15 cellular contexts compared by ENCODE assay signal in the genomic region with DNA sequence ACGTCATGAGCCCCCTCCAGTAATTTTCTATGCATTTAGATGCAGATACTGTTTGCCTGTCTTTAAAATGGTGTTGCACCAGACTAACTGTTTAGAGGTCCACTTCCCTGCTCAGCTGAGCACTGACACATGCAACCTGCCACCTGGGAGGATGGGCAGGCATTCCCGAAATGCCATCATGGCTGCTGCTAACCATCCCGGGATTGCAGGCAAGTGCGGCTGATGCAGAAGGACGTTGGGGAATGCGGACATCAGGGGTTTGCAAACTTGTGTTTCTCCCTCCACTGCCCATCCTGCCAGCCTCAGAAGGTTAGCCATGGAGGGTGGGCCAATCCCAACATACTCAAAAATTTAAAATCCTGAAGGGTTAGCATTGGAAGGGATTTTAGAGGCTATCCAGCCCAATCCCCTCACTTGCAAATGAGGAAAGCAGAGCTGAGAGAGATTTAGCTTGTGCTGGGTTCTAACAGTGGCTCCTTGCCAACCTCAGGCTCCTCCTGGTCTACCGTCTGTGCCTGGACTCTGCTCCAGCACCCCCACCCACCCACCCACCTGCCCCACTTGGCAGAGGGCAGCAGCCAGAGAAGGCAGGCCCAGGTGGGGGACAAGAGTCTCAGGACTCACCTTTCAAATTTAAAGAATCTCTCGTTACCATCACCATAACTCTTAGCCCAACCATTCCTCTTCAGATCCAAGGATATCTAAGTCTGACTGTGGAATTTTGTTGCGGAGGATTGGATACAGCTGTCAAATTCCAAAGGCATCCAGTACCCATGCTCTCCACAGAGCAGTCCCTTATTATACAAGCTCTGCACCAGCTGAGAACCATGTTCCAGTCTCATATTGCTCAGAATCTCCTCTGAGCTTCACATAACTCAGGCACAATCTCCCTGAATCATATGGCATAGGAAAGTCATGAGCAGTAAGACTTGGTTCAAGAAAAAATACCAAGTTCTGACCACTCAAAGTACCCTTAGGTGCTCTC. TPM values are rescaled to one million over a fixed set of nuclear protein-coding genes. Genes with fewer than 3 reads are reported as not detected.
DNase-seq lines count a peak whose midpoint lies in the region; TF ChIP-seq lines count a peak whose summit lies in the region.
"Had no signal": no experiment of that assay in that cellular context is flagged by ENCODE, and none has a peak within 500 bp of the region (broad histone marks: within the 10 kb centered on the region; RNA-seq: fewer than 3 reads in every experiment).

No MANE protein-coding gene starts in this region.

- H3K27me3 ChIP-seq in endodermal cell (ENCODE audit: control insufficient read depth, insufficient read depth, low read length, poor library complexity, severe bottlenecking), result no peaks in the 10 kb centered on the region
- H3K27me3 ChIP-seq: BE2C, SJSA1 had no signal

- TF ChIP-seq CTCF in endodermal cell (conservative IDR thresholded peaks at IDR 0.05), result no peak
- TF ChIP-seq CTCF in nephron (IDR thresholded peaks at IDR 0.05; ENCODE audit: unreplicated experiment in 3 of 3), result no peak

- no peak overlapping the region for H3K27ac ChIP-seq in endodermal cell (ENCODE audit: low read depth, low read length)
- H3K27ac ChIP-seq: SJSA1 had no signal

- peak; percentile 10 for DNase-seq in NCI-H1694 treated with DMSO at 0.1 percent for 48 hours (lab: John Stamatoyannopoulos, UW)
- DNase-seq in NCI-H1694 (lab: John Stamatoyannopoulos, UW), result no peak
- DNase-seq in OCI-M1 (lab: John Stamatoyannopoulos, UW), result peak; percentile 17
- DNase-seq in endodermal cell, result peak; percentile 65
- no peak for DNase-seq in SIG-M5 treated with dmso at 0.1 percent for 504 hours (lab: John Stamatoyannopoulos, UW; ENCODE audit: unreplicated experiment)
- no peak for DNase-seq in NCI-H1048 (lab: John Stamatoyannopoulos, UW)
- DNase-seq in foreskin melanocyte, result no peak
- DNase-seq: 8988T; BE2C; CD4-positive, alpha-beta T cell; MV-4-11; NCI-H1436; NCI-H524 treated with DMSO at 0.1 percent for 48 hours had no signal

- no peaks in the 10 kb centered on the region for H3K27me3 Mint-ChIP-seq in endodermal cell (ENCODE audit: insufficient read depth)
- H3K27me3 Mint-ChIP-seq in nephron (ENCODE audit: low read depth), result no peaks in the 10 kb centered on the region
- H3K27me3 Mint-ChIP-seq: CD4-positive, alpha-beta T cell had no signal

- H3K4me3 ChIP-seq in endodermal cell (ENCODE audit: low read length), result no peak overlapping the region
- H3K4me3 ChIP-seq: SJSA1 had no signal

- H3K4me1 Mint-ChIP-seq in endodermal cell (peaks cover 6% of the 10 kb centered on the region), nephron (peaks cover 47% of the 10 kb centered on the region)

- no peaks in the 10 kb centered on the region for H3K36me3 Mint-ChIP-seq in endodermal cell (ENCODE audit: low read depth)
- no peaks in the 10 kb centered on the region for H3K36me3 Mint-ChIP-seq in nephron (ENCODE audit: low read depth)

- H3K9ac ChIP-seq in endodermal cell (ENCODE audit: extremely low read depth, low read length, poor library complexity, severe bottlenecking), result no peak overlapping the region

- H3K9me3 Mint-ChIP-seq in endodermal cell (no peaks in the 10 kb centered on the region), nephron (no peaks in the 10 kb centered on the region)
- H3K9me3 Mint-ChIP-seq: CD4-positive, alpha-beta T cell had no signal

- no peaks in the 10 kb centered on the region for H3K9me3 ChIP-seq in endodermal cell (ENCODE audit: control insufficient read depth, low read length)
- H3K9me3 ChIP-seq: BE2C, SJSA1 had no signal

- no peak overlapping the region for H3K27ac Mint-ChIP-seq in endodermal cell
- H3K27ac Mint-ChIP-seq in nephron, result peak overlapping the region; percentile 34 to 83 (median 55)
- H3K27ac Mint-ChIP-seq: CD4-positive, alpha-beta T cell had no signal

- H3K36me3 ChIP-seq in endodermal cell (ENCODE audit: control insufficient read depth, insufficient read depth, low read length), result no peaks in the 10 kb centered on the region
- H3K36me3 ChIP-seq: BE2C, SJSA1 had no signal

- H3K4me3 Mint-ChIP-seq in endodermal cell (no peak overlapping the region), nephron (no peak overlapping the region)
- H3K4me3 Mint-ChIP-seq: CD4-positive, alpha-beta T cell had no signal

- WGBS in endodermal cell (ENCODE audit: insufficient coverage in 1 of 2, insufficient read length in 1 of 2), 2 experiments, result 82 to 90% methylated on average over 2 to 9 of the region's 9 CpGs

- no peaks in the 10 kb centered on the region for H3K4me1 ChIP-seq in endodermal cell (ENCODE audit: control insufficient read depth, insufficient read depth, low read length)
- H3K4me1 ChIP-seq: BE2C had no signal

RNA-seq across cellular contexts. Expression of gene HIVEP3, which starts 34.2 kb away (rescaled TPM):
- under 1 TPM; 0.13 to 0.99 TPM for total RNA-seq in endodermal cell
- 0.82 TPM for polyA plus RNA-seq in endodermal cell (2013, experiment 1 of 2)
- polyA plus RNA-seq in endodermal cell (2013, experiment 2 of 2), result 1.1 TPM

Comparison
In these comparisons a context has a peak if more than half of its experiments do, and no peak if none do; other contexts are left out.
1. DNase-seq: peak in NCI-H1694 treated with DMSO at 0.1 percent for 48 hours (single experiment), OCI-M1 (single experiment) and endodermal cell (single experiment); none in NCI-H1694 (single experiment), SIG-M5 treated with dmso at 0.1 percent for 504 hours (single experiment), NCI-H1048 (single experiment) and foreskin melanocyte (single experiment).